ENCODE assay signal across 12 cellular contexts in the genomic region with DNA sequence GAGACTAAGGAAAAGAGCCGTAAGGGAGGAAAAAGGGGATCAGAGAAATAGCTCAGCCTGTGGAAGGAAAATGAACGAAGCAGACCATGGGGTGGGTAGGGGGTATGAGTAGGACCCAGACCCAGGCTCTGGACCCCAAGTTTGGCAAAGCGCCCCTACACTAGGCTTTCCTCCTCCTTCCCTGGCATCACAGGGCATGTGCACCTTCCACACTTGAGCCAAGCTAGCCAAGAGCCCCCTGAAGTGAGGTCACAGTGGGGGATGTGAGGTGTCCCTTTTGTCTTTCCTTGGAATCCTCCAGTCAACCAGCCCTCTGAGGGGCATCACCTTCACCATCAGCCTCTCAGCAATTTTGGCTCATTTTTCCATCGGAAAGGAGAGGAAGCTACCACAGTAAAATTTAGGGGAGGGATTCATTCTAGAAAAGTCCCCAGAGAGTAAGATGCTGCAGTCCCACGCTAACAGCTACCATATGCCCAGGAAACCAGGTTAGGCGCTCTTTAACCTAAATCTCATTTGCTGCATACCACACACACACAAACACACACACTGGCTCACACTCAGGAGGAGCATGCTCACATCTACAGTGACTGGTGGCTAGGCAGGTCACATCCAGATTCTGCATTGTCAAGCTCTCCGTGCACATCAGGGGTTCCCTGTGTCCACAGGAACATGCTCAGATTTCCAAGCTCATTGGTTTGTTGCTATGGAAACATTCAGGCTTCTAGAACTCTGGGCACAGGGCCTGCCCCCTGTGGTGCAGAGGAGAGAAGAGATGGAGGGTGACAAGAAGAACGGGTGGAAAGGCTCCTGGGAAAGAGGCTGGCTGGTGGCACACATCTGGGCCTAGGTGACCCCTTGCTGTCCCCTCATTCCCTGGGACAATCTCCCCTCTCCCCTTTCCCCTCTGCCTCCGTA. TPM values are rescaled to one million over a fixed set of nuclear protein-coding genes. Genes with fewer than 3 reads are reported as not detected.
DNase-seq lines count a peak whose midpoint lies in the region; ATAC-seq lines count a peak whose summit lies in the region.
"Had no signal": no experiment of that assay in that cellular context is flagged by ENCODE, and none has a peak within 500 bp of the region (broad histone marks: within the 10 kb centered on the region; RNA-seq: fewer than 3 reads in every experiment).

No MANE protein-coding gene starts in this region.

- H3K9me3 ChIP-seq in neuronal stem cell (replicated peaks in 1 of 2; ENCODE audit: control insufficient read depth in 2 of 2, insufficient read depth in 1 of 2, low read depth in 1 of 2, low read length in 2 of 2) = no peaks in the 10 kb centered on the region
- H3K9me3 ChIP-seq: tibial nerve had no signal

- ATAC-seq in HG03457 (IDR thresholded peaks at IDR 0.05; ENCODE audit: unreplicated experiment) (no peak), HG02973 (IDR thresholded peaks at IDR 0.05; ENCODE audit: unreplicated experiment) (no peak)

- H4K91ac ChIP-seq in neuronal stem cell (ENCODE audit: low read depth, low read length, poor library complexity) = no peak overlapping the region

- H3K4me1 ChIP-seq in neuronal stem cell (ENCODE audit: control insufficient read depth in 2 of 2, insufficient read depth in 1 of 2, low read depth in 1 of 2, low read length in 2 of 2) = peaks cover 18 to 21% of the 10 kb centered on the region in 2 donors

- peak overlapping the region; percentile 89 for H2AK5ac ChIP-seq in neuronal stem cell (ENCODE audit: low read depth, low read length)

- H3K27me3 ChIP-seq in neuronal stem cell (ENCODE audit: control insufficient read depth in 3 of 3, insufficient read depth in 3 of 3, low read depth in 1 of 3, low read length in 3 of 3) = no peaks in the 10 kb centered on the region
- H3K27me3 ChIP-seq: tibial nerve had no signal

- H3K14ac ChIP-seq in neuronal stem cell (ENCODE audit: low read length) = no peak overlapping the region

- no peak overlapping the region for H2BK120ac ChIP-seq in neuronal stem cell (ENCODE audit: low read depth, low read length)

- H3K23ac ChIP-seq in neuronal stem cell (ENCODE audit: low read depth, low read length, poor library complexity) = no peak overlapping the region

- H2BK15ac ChIP-seq in neuronal stem cell (ENCODE audit: low read length) = peak overlapping the region; percentile 65

- H3K4ac ChIP-seq in neuronal stem cell (ENCODE audit: low read length) = no peak overlapping the region

- H3K27ac ChIP-seq in caudate nucleus (ENCODE audit: low read depth, low read length) (peak overlapping the region; percentile 80), neuronal stem cell (replicated peaks; ENCODE audit: low read length) (no peak overlapping the region)
- H3K27ac ChIP-seq: KMS-11 had no signal

- peak overlapping the region in 1 of 2 donors; percentile 49 for H3K4me3 ChIP-seq in neuronal stem cell (ENCODE audit: low read length in 2 of 2)
- H3K4me3 ChIP-seq: lung had no signal

- H3K36me3 ChIP-seq in neuronal stem cell (replicated peaks in 1 of 2; ENCODE audit: control insufficient read depth in 2 of 2, insufficient read depth in 2 of 2, low read length in 2 of 2) = peaks cover 3 to 14% of the 10 kb centered on the region in 2 donors
- H3K36me3 ChIP-seq: tibial nerve had no signal

- no peak overlapping the region for H3K4me2 ChIP-seq in neuronal stem cell (ENCODE audit: insufficient read depth, low read length, poor library complexity, severe bottlenecking)

- H3K79me1 ChIP-seq in neuronal stem cell (ENCODE audit: low read depth, low read length) = no peaks in the 10 kb centered on the region

- no peak overlapping the region for H3K9ac ChIP-seq in neuronal stem cell (ENCODE audit: low read depth, low read length, poor library complexity)
- H3K9ac ChIP-seq: KMS-11 had no signal

- no peak overlapping the region for H4K8ac ChIP-seq in neuronal stem cell (ENCODE audit: low read depth, low read length)

- peak overlapping the region; percentile 73 for H3K18ac ChIP-seq in neuronal stem cell (ENCODE audit: low read length)

- no peak overlapping the region for H2BK12ac ChIP-seq in neuronal stem cell (ENCODE audit: low read length)

- peak overlapping the region; percentile 90 for H2AFZ ChIP-seq in neuronal stem cell (ENCODE audit: low read length)

- no CpG with 5 or more reads among the region's 9 CpGs for WGBS in neuronal stem cell (ENCODE audit: extremely low coverage in 2 of 2, insufficient read length in 2 of 2, insufficient replicate concordance in 1 of 2), 2 donors

- peak overlapping the region; percentile 7 for H2BK5ac ChIP-seq in neuronal stem cell (ENCODE audit: low read length)

- peak; percentile 76 for DNase-seq in NCI-H2227 (lab: John Stamatoyannopoulos, UW; ENCODE audit: unreplicated experiment)
- no peak for DNase-seq in NCI-H2227 treated with DMSO at 0.1 percent for 48 hours (lab: John Stamatoyannopoulos, UW)
- DNase-seq in NCI-H2171 treated with DMSO at 0.1 percent for 48 hours (lab: John Stamatoyannopoulos, UW) = peak; percentile 83
- DNase-seq in caudate nucleus (lab: John Stamatoyannopoulos, UW) = peak in 18 of 61 donors; percentile 10 to 91 (median 26)
- DNase-seq in neuronal stem cell (ENCODE audit: low spot score) = no peak
- no peak for DNase-seq in middle frontal gyrus (ENCODE audit: extremely low spot score, low spot score)
- DNase-seq: T-helper 1 cell had no signal

RNA-seq across cellular contexts. Expression of a gene that starts 9.9 kb away (rescaled TPM):
- polyA plus RNA-seq in neuronal stem cell (2013, experiment 1 of 2) = 65.9 TPM
- polyA plus RNA-seq in neuronal stem cell (2013, experiment 2 of 2) = 64.9 TPM

RNA-seq across cellular contexts. Expression of a gene that starts 16.5 kb away (rescaled TPM):
- polyA plus RNA-seq in neuronal stem cell (2013, experiment 1 of 2) = 131 TPM
- 132 TPM for polyA plus RNA-seq in neuronal stem cell (2013, experiment 2 of 2)

Comparison
In these comparisons a context has a peak if more than half of its experiments do, and no peak if none do; other contexts are left out.
1. DNase-seq: peak in NCI-H2227 (single experiment) and NCI-H2171 treated with DMSO at 0.1 percent for 48 hours (single experiment); none in NCI-H2227 treated with DMSO at 0.1 percent for 48 hours (single experiment), neuronal stem cell (single experiment) and middle frontal gyrus (single experiment).